15 cellular contexts compared by ENCODE assay signal in the genomic region with DNA sequence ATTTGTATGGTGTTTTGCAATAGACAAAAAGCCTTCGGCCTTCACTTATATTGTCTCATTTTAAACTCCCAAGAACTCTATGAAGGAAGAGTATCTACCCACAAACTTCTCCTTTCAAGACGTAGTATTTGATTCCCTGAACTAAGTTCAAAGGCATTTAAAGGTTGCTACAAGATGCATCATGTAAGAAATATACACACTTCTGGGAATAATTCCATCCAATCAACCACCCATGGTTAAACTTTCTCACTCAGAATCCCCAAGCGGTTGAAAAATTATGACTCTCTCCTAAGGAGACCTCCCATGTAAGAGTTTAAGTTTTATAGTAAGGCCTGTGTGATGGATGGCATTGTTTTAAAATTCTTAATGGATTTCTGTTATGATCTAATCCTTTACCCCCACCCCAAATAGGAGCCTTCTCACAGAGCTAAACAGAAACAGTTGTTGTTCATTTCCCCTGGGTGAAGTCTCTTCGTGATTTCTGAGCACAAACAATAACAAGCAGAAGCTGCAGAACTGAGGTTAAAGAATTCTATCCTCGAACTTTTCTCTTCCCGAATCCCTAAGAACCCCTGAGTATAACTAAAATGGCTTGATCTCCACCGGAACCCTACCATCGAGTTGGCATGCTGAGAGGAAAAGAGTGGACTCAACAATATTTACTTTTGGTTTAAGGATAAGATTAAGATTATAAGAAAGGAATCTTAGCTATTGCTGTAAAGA.
A peak's percentile ranks its signal among the peaks of the same experiment; 100 is the strongest.
DNase-seq lines count a peak whose midpoint lies in the region; ATAC-seq and TF ChIP-seq lines count a peak whose summit lies in the region.
"Had no signal": no experiment of that assay in that cellular context is flagged by ENCODE, and none has a peak within 500 bp of the region (broad histone marks: within the 10 kb centered on the region; RNA-seq: fewer than 3 reads in every experiment).

No MANE protein-coding gene starts in this region.

- no peak for TF ChIP-seq CTCF in AG09319 (IDR thresholded peaks at IDR 0.05; ENCODE audit: low read depth, low read length)
- no peak for TF ChIP-seq CTCF in IMR-90 (conservative IDR thresholded peaks at IDR 0.05; ENCODE audit: low read depth, low read length)
- TF ChIP-seq CTCF in esophagus muscularis mucosa (IDR thresholded peaks at IDR 0.05), result no peak
- TF ChIP-seq CTCF in osteocyte (IDR thresholded peaks at IDR 0.05), result no peak
- TF ChIP-seq CTCF in body of pancreas (IDR thresholded peaks at IDR 0.05), result no peak

- H3K9me3 ChIP-seq in IMR-90 (ENCODE audit: control insufficient read depth, insufficient read depth, low read length) (no peaks in the 10 kb centered on the region), esophagus muscularis mucosa (no peaks in the 10 kb centered on the region), HAP-1 (no peaks in the 10 kb centered on the region), body of pancreas (no peaks in the 10 kb centered on the region)
- H3K9me3 ChIP-seq: MG63 had no signal

- H2BK15ac ChIP-seq in IMR-90 (ENCODE audit: low read depth, low read length), result no peak overlapping the region; the same call in 2 of the 3 replicates

- TF ChIP-seq EP300 in esophagus muscularis mucosa (IDR thresholded peaks at IDR 0.05), result no peak

- no peaks in the 10 kb centered on the region for H3K9me3 Mint-ChIP-seq in osteocyte (ENCODE audit: unreplicated experiment)

- H4K5ac ChIP-seq in IMR-90 (ENCODE audit: low read depth, low read length), result no peak overlapping the region

- H3K27ac Mint-ChIP-seq in osteocyte (ENCODE audit: unreplicated experiment), result peak overlapping the region; percentile 92

- no peak overlapping the region for H3K23ac ChIP-seq in IMR-90 (ENCODE audit: low read depth, low read length)

- no peak overlapping the region for H3K18ac ChIP-seq in IMR-90 (ENCODE audit: low read depth, low read length)

- POLR2A ChIA-PET in IMR-90 (lab: Charles Lee; ENCODE audit: unreplicated experiment), result no interaction called here

- H4K20me1 ChIP-seq in IMR-90 (ENCODE audit: insufficient read depth, low read length), result no peaks in the 10 kb centered on the region

- no peak for ATAC-seq in IMR-90 (ENCODE audit: low read depth)
- ATAC-seq in body of pancreas, result no peak
- ATAC-seq: GM12878 had no signal

- H3K14ac ChIP-seq in IMR-90 (replicated peaks; ENCODE audit: low read depth, low read length), result no peak overlapping the region

- H2AK9ac ChIP-seq in IMR-90 (replicated peaks; ENCODE audit: low read depth, low read length, poor library complexity), result no peak overlapping the region

- H2AK5ac ChIP-seq in IMR-90 (ENCODE audit: low read depth, low read length), result no peak overlapping the region

- H3K36me3 Mint-ChIP-seq in osteocyte (ENCODE audit: unreplicated experiment), result peaks cover 32% of the 10 kb centered on the region

- H3K4me1 Mint-ChIP-seq in osteocyte (ENCODE audit: unreplicated experiment), result peaks cover 56% of the 10 kb centered on the region

- in situ Hi-C loops in IMR-90 (cut with MboI; ENCODE audit: low sequenced_read_pairs), result no loop called here
- in situ Hi-C loops in HAP-1 (cut with MboI; ENCODE audit: low sequenced_read_pairs), result no loop called here

- dilution Hi-C loops in IMR-90 (cut with HindIII; ENCODE audit: low sequenced_read_pairs, unreplicated experiment), result no loop called here

- H3K4me3 Mint-ChIP-seq in osteocyte (ENCODE audit: unreplicated experiment), result no peak overlapping the region

- peaks cover 2% of the 10 kb centered on the region; the same call in 1 of the 2 replicates for H3K36me3 ChIP-seq in IMR-90 (ENCODE audit: control insufficient read depth, insufficient read depth, low read length)
- peaks cover 0 to 54% (median 11%) of the 10 kb centered on the region in 4 donors for H3K36me3 ChIP-seq in esophagus muscularis mucosa
- H3K36me3 ChIP-seq in HAP-1 (replicated peaks), result no peaks in the 10 kb centered on the region
- H3K36me3 ChIP-seq in body of pancreas (replicated peaks in 1 of 2; ENCODE audit: insufficient read depth in 1 of 2, low read depth in 2 of 2), result no peaks in the 10 kb centered on the region
- H3K36me3 ChIP-seq: MG63 had no signal

- BruUV-seq in IMR-90 (replicated peaks; lab: Mats Ljungman, UMichigan), result no TSS peak

- H3K4ac ChIP-seq in IMR-90 (ENCODE audit: low read depth, low read length), result peak overlapping the region; percentile 11; the same call in 1 of the 2 replicates

- DNase-seq in AG09319 (ENCODE audit: extremely low read depth, low read depth) (peak; percentile 69), IMR-90 (peak; percentile 24), esophagus muscularis mucosa (ENCODE audit: extremely low spot score) (no peak), osteocyte (ENCODE audit: extremely low spot score, unreplicated experiment) (no peak), retina (no peak), HAP-1 (ENCODE audit: low spot score in 2 of 2) (no peak), body of pancreas (no peak)
- no peak for DNase-seq in activated CD8-positive, alpha-beta memory T cell treated with anti-CD3 and anti-CD28 coated beads, Interleukin-2, amount 50 U/mL, for 48 hours
- DNase-seq: caudate nucleus, DMS53, NCI-H2081 treated with DMSO at 0.1 percent for 48 hours, NCI-H82, T1000 had no signal

- peaks cover 17% of the 10 kb centered on the region for H3K4me1 ChIP-seq in IMR-90 (ENCODE audit: control insufficient read depth, insufficient read depth, low read length)
- H3K4me1 ChIP-seq in esophagus muscularis mucosa, result peaks cover 31 to 59% (median 45%) of the 10 kb centered on the region in 4 donors
- H3K4me1 ChIP-seq in HAP-1, result no peaks in the 10 kb centered on the region; the same call in 1 of the 2 replicates
- H3K4me1 ChIP-seq in body of pancreas, result peaks cover 23% of the 10 kb centered on the region

- H3K27me3 ChIP-seq in IMR-90 (ENCODE audit: control insufficient read depth, insufficient read depth, low read length), result no peaks in the 10 kb centered on the region
- no peaks in the 10 kb centered on the region for H3K27me3 ChIP-seq in esophagus muscularis mucosa
- H3K27me3 ChIP-seq in HAP-1 (ENCODE audit: low read depth), result no peaks in the 10 kb centered on the region
- no peaks in the 10 kb centered on the region for H3K27me3 ChIP-seq in body of pancreas
- H3K27me3 ChIP-seq: MG63 had no signal

- no peak for TF ChIP-seq RAD21 in IMR-90 (IDR thresholded peaks at IDR 0.05; ENCODE audit: low read length)

- no peak overlapping the region for H2AFZ ChIP-seq in IMR-90 (replicated peaks; ENCODE audit: low read length, poor library complexity)

- H3K27ac ChIP-seq in IMR-90 (ENCODE audit: insufficient read depth, low read length) (no peak overlapping the region), esophagus muscularis mucosa (replicated peaks in 1 of 4) (peak overlapping the region in 3 of 4 donors; percentile 14 to 42 (median 22)), body of pancreas (no peak overlapping the region)

- H2BK5ac ChIP-seq in IMR-90 (ENCODE audit: low read depth, low read length, poor library complexity, severe bottlenecking), result no peak overlapping the region

- no peaks in the 10 kb centered on the region for H3K9me1 ChIP-seq in IMR-90 (ENCODE audit: insufficient read depth, low read length)

- H3K56ac ChIP-seq in IMR-90 (ENCODE audit: extremely low read depth, insufficient read depth, low read length), result no peak overlapping the region

- H3K4me3 ChIP-seq in IMR-90 (ENCODE audit: insufficient read depth, low read depth, low read length), result no peak overlapping the region
- no peak overlapping the region for H3K4me3 ChIP-seq in esophagus muscularis mucosa
- no peak overlapping the region for H3K4me3 ChIP-seq in HAP-1
- no peak overlapping the region for H3K4me3 ChIP-seq in body of pancreas
- H3K4me3 ChIP-seq: GM12878, MG63 had no signal

- no peak overlapping the region for H4K91ac ChIP-seq in IMR-90 (ENCODE audit: insufficient read depth, low read depth, low read length)

- no peak overlapping the region for H2BK120ac ChIP-seq in IMR-90 (ENCODE audit: low read depth, low read length)

- H3K27me3 Mint-ChIP-seq in osteocyte (ENCODE audit: unreplicated experiment), result no peaks in the 10 kb centered on the region

- H2BK20ac ChIP-seq in IMR-90 (ENCODE audit: low read depth, low read length), result no peak overlapping the region

- no peak for TF ChIP-seq POLR2A in IMR-90 (IDR thresholded peaks at IDR 0.05; ENCODE audit: low read depth, low read length)
- TF ChIP-seq POLR2A in esophagus muscularis mucosa (IDR thresholded peaks at IDR 0.05; ENCODE audit: low read depth), result no peak
- no peak for TF ChIP-seq POLR2A in body of pancreas (IDR thresholded peaks at IDR 0.05)

- H4K8ac ChIP-seq in IMR-90 (ENCODE audit: low read depth in 2 of 2, low read length in 2 of 2), result no peak overlapping the region; a peak in 2 of 4 replicates

- CTCF ChIA-PET in IMR-90 (lab: Yijun Ruan, JAX), result interaction anchor here (0.6 kb wide), 1 partner anchor 8 kb away, joined by 3 read pairs; no protein-coding TSS in a partner anchor

- no peaks in the 10 kb centered on the region; a peak in 1 of 4 replicates for H3K79me1 ChIP-seq in IMR-90 (ENCODE audit: low read depth in 1 of 2, low read length in 2 of 2)

- H3K9ac ChIP-seq in IMR-90 (ENCODE audit: low read depth, low read length), result no peak overlapping the region

- intact Hi-C loops in IMR-90 (cut with micrococcal nuclease) (loop anchor here (5.0 kb wide), 1 partner anchor 189 kb away; no protein-coding TSS in a partner anchor), esophagus muscularis mucosa (cut with DNase I) (no loop called here), body of pancreas (cut with DNase I) (no loop called here)

- no CpG with 5 or more reads among the region's 8 CpGs for WGBS in IMR-90 (ENCODE audit: extremely low coverage in 2 of 2, insufficient read length in 1 of 2), 2 experiments
- 78% methylated on average over 8 of the region's 8 CpGs for WGBS in esophagus muscularis mucosa
- 59 to 68% methylated on average over 8 of the region's 8 CpGs for WGBS in body of pancreas, 2 donors

- H3K4me2 ChIP-seq in IMR-90 (ENCODE audit: low read depth, low read length), result no peak overlapping the region

TF ChIP-seq in IMR-90, 13 proteins besides CTCF, POLR2A, EP300 and RAD21:
- TF ChIP-seq RCOR1 (IDR thresholded peaks at IDR 0.05; ENCODE audit: insufficient replicate concordance, low read length) (no peak), MXI1 (IDR thresholded peaks at IDR 0.05; ENCODE audit: borderline replicate concordance, low read depth, low read length) (no peak), CEBPB (IDR thresholded peaks at IDR 0.05; ENCODE audit: low read depth, low read length) (no peak), NFE2L2 (IDR thresholded peaks at IDR 0.05; ENCODE audit: low read depth, low read length) (no peak), RFX5 (IDR thresholded peaks at IDR 0.05; ENCODE audit: low read depth, low read length) (no peak)
- TF ChIP-seq, protein P1, sequence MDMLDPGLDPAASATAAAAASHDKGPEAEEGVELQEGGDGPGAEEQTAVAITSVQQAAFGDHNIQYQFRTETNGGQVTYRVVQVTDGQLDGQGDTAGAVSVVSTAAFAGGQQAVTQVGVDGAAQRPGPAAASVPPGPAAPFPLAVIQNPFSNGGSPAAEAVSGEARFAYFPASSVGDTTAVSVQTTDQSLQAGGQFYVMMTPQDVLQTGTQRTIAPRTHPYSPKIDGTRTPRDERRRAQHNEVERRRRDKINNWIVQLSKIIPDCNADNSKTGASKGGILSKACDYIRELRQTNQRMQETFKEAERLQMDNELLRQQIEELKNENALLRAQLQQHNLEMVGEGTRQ (IDR thresholded peaks at IDR 0.05; ENCODE audit: low read depth, low read length), result no peak

Comparison
In these comparisons a context has a peak if more than half of its experiments do, and no peak if none do; other contexts are left out.
1. DNase-seq: peak in AG09319 (single experiment) and IMR-90 (single experiment); none in esophagus muscularis mucosa (single experiment), osteocyte (single experiment), activated CD8-positive, alpha-beta memory T cell treated with anti-CD3 and anti-CD28 coated beads, Interleukin-2, amount 50 U/mL, for 48 hours (single experiment), retina (single experiment), HAP-1 (0 of 2) and body of pancreas (0 of 4).
2. H3K27ac ChIP-seq: peak in esophagus muscularis mucosa (3 of 4); none in IMR-90 (single experiment) and body of pancreas (0 of 4).